ENCODE assay signal across 27 cellular contexts in genomic region chr12:10369557-10370150, GRCh38. TPM values are rescaled to one million over a fixed set of nuclear protein-coding genes. Genes with fewer than 3 reads are reported as not detected.
DNase-seq lines count a peak whose midpoint lies in the region; ATAC-seq and TF ChIP-seq lines count a peak whose summit lies in the region.
"Had no signal": no experiment of that assay in that cellular context is flagged by ENCODE, and none has a peak within 500 bp of the region (broad histone marks: within the 10 kb centered on the region; RNA-seq: fewer than 3 reads in every experiment).

No MANE protein-coding gene starts in this region.

- intact Hi-C loops in psoas muscle (cut with DNase I), result loop anchor here in 1 of 2 donors (10.0 kb wide), 2 partner anchors 145 to 1675 kb away; partner anchors contain the start of gene RIMKLB

- peak overlapping the region; percentile 29 to 89 (median 75) for H3K4me3 Mint-ChIP-seq in CD8-positive, alpha-beta memory T cell
- peak overlapping the region; percentile 75 for H3K4me3 Mint-ChIP-seq in activated CD8-positive, alpha-beta T cell treated with anti-CD3 and anti-CD28 coated beads, Interleukin-2, amount 10 ng/mL, durations not matched to agents 7 days and 5 days
- H3K4me3 Mint-ChIP-seq in immature natural killer cell, result peak overlapping the region; percentile 64 to 77 (median 72)
- H3K4me3 Mint-ChIP-seq: activated CD4-positive, alpha-beta T cell treated with anti-CD3 and anti-CD28 coated beads for 36 hours; memory B cell; naive B cell; stimulated activated naive B cell treated with anti-CD40 and anti-IgM and Interleukin-4, amounts not matched to agents 10 μg/mL and 1 μg/mL and 100 μg/mL, for 72 hours had no signal

- H3K27me3 Mint-ChIP-seq in CD8-positive, alpha-beta memory T cell, result no peaks in the 10 kb centered on the region
- H3K27me3 Mint-ChIP-seq in activated CD8-positive, alpha-beta T cell treated with anti-CD3 and anti-CD28 coated beads, Interleukin-2, amount 10 ng/mL, durations not matched to agents 7 days and 5 days (ENCODE audit: low read depth), result no peaks in the 10 kb centered on the region
- H3K27me3 Mint-ChIP-seq in immature natural killer cell (ENCODE audit: low read depth in 3 of 3), result peaks cover 1 to 19% (median 8%) of the 10 kb centered on the region in 3 donors
- H3K27me3 Mint-ChIP-seq: activated CD4-positive, alpha-beta T cell treated with anti-CD3 and anti-CD28 coated beads for 36 hours; memory B cell; stimulated activated naive B cell treated with anti-CD40 and anti-IgM and Interleukin-4, amounts not matched to agents 10 μg/mL and 1 μg/mL and 100 μg/mL, for 72 hours had no signal

- peaks cover 83% of the 10 kb centered on the region for H3K4me1 ChIP-seq in CD8-positive, alpha-beta memory T cell (ENCODE audit: insufficient read depth, low read length)
- H3K4me1 ChIP-seq in psoas muscle, result peaks cover 9% of the 10 kb centered on the region

- POLR2A ChIA-PET in CD8-positive, alpha-beta memory T cell (lab: Charles Lee), result interaction anchor here (0.6 to 1.3 kb wide), 5 partner anchors 19 to 172 kb away, joined by 3 to 5 read pairs (median 4); no protein-coding TSS in a partner anchor
- POLR2A ChIA-PET in activated CD8-positive, alpha-beta T cell treated with anti-CD3 and anti-CD28 coated beads, Interleukin-2, amount 10 ng/mL, durations not matched to agents 7 days and 5 days (lab: Charles Lee), result interaction anchor here (0.6 to 1.5 kb wide), 7 partner anchors 17 to 188 kb away, joined by 3 to 4 read pairs (median 3); no protein-coding TSS in a partner anchor

- H3K27ac Mint-ChIP-seq in CD8-positive, alpha-beta memory T cell, result peak overlapping the region; percentile 81 to 96 (median 92)
- peak overlapping the region; percentile 96 for H3K27ac Mint-ChIP-seq in activated CD8-positive, alpha-beta T cell treated with anti-CD3 and anti-CD28 coated beads, Interleukin-2, amount 10 ng/mL, durations not matched to agents 7 days and 5 days
- peak overlapping the region; percentile 79 to 97 (median 90) for H3K27ac Mint-ChIP-seq in immature natural killer cell
- H3K27ac Mint-ChIP-seq: activated CD4-positive, alpha-beta T cell treated with anti-CD3 and anti-CD28 coated beads for 36 hours; memory B cell; stimulated activated naive B cell treated with anti-CD40 and anti-IgM and Interleukin-4, amounts not matched to agents 10 μg/mL and 1 μg/mL and 100 μg/mL, for 72 hours had no signal

- TF ChIP-seq CTCF in psoas muscle (IDR thresholded peaks at IDR 0.05) (no peak), GM20000 (IDR thresholded peaks at IDR 0.05; ENCODE audit: extremely low read depth, missing control alignments) (no peak)

- H3K36me3 Mint-ChIP-seq in CD8-positive, alpha-beta memory T cell, result peaks cover 32 to 52% (median 44%) of the 10 kb centered on the region in 3 donors
- peaks cover 72% of the 10 kb centered on the region for H3K36me3 Mint-ChIP-seq in activated CD8-positive, alpha-beta T cell treated with anti-CD3 and anti-CD28 coated beads, Interleukin-2, amount 10 ng/mL, durations not matched to agents 7 days and 5 days (ENCODE audit: low read depth)
- peaks cover 61 to 76% (median 61%) of the 10 kb centered on the region in 3 donors for H3K36me3 Mint-ChIP-seq in immature natural killer cell

- H3K4me3 ChIP-seq in CD8-positive, alpha-beta memory T cell (ENCODE audit: low read length), result no peak overlapping the region
- H3K4me3 ChIP-seq in psoas muscle, result no peak overlapping the region
- H3K4me3 ChIP-seq: BLaER1, transverse colon had no signal

- CTCF ChIA-PET in CD8-positive, alpha-beta memory T cell (lab: Charles Lee), result interaction anchor here (0.8 to 1.8 kb wide), 4 partner anchors 12 to 42 kb away, joined by 3 to 6 read pairs (median 4); no protein-coding TSS in a partner anchor
- CTCF ChIA-PET in activated CD8-positive, alpha-beta T cell treated with anti-CD3 and anti-CD28 coated beads, Interleukin-2, amount 10 ng/mL, durations not matched to agents 7 days and 5 days (lab: Charles Lee), result interaction anchor here (0.7 to 1.3 kb wide), 4 partner anchors 23 to 191 kb away, joined by 3 to 4 read pairs (median 4); no protein-coding TSS in a partner anchor

- 92 to 94% (median 94%) methylated on average over 6 of the region's 6 CpGs for WGBS in psoas muscle, 3 donors

- peak in 3 of 5 donors; percentile 52 to 58 (median 53) for DNase-seq in CD8-positive, alpha-beta memory T cell
- DNase-seq in activated CD8-positive, alpha-beta T cell treated with anti-CD3 and anti-CD28 coated beads, Interleukin-2, amount 10 ng/mL, durations not matched to agents 7 days and 5 days, result no peak
- no peak for DNase-seq in immature natural killer cell
- DNase-seq in psoas muscle, result no peak
- DNase-seq in NCI-H146 (lab: John Stamatoyannopoulos, UW), result no peak
- DNase-seq in stimulated activated CD4-positive, alpha-beta T cell treated with anti-CD3 and anti-CD28 coated beads, Interleukin-4, amount 100 ng/mL, for 24 hours, result no peak
- no peak for DNase-seq in GM20000 (ENCODE audit: low spot score)
- DNase-seq: ACHN; activated CD4-positive, alpha-beta T cell treated with anti-CD3 and anti-CD28 coated beads for 36 hours; activated gamma-delta T cell; amygdala; cortex of kidney; glutamatergic neuron; H9; left cardiac atrium; naive B cell; NCI-H1436; NCI-H2171; NCI-H524; stimulated activated naive B cell treated with anti-CD40 and anti-IgM and Interleukin-4, amounts not matched to agents 10 μg/mL and 1 μg/mL and 100 μg/mL, for 72 hours; transverse colon had no signal

- peak; percentile 15 for ATAC-seq in activated CD8-positive, alpha-beta T cell treated with anti-CD3 and anti-CD28 coated beads, Interleukin-2, amount 10 ng/mL, durations not matched to agents 7 days and 5 days
- ATAC-seq in psoas muscle (no peak), GM19455 (IDR thresholded peaks at IDR 0.05; ENCODE audit: unreplicated experiment) (no peak)
- ATAC-seq: activated CD4-positive, alpha-beta T cell treated with anti-CD3 and anti-CD28 coated beads for 36 hours; left cardiac atrium; Panc1; stimulated activated naive B cell treated with anti-CD40 and anti-IgM and Interleukin-4, amounts not matched to agents 10 μg/mL and 1 μg/mL and 100 μg/mL, for 72 hours had no signal

- H3K27me3 ChIP-seq in CD8-positive, alpha-beta memory T cell (ENCODE audit: insufficient read depth, low read length, poor library complexity, severe bottlenecking), result no peaks in the 10 kb centered on the region
- H3K27me3 ChIP-seq in psoas muscle (ENCODE audit: insufficient read depth in 3 of 3, low read length in 2 of 3), result no peaks in the 10 kb centered on the region
- H3K27me3 ChIP-seq: BLaER1, transverse colon had no signal

- peaks cover 53 to 65% (median 54%) of the 10 kb centered on the region in 3 donors for H3K4me1 Mint-ChIP-seq in CD8-positive, alpha-beta memory T cell
- peaks cover 50% of the 10 kb centered on the region for H3K4me1 Mint-ChIP-seq in activated CD8-positive, alpha-beta T cell treated with anti-CD3 and anti-CD28 coated beads, Interleukin-2, amount 10 ng/mL, durations not matched to agents 7 days and 5 days (ENCODE audit: low read depth)
- peaks cover 0 to 60% of the 10 kb centered on the region in 2 donors for H3K4me1 Mint-ChIP-seq in immature natural killer cell

- no peaks in the 10 kb centered on the region for H3K9me3 ChIP-seq in CD8-positive, alpha-beta memory T cell (ENCODE audit: low read length)
- H3K9me3 ChIP-seq in psoas muscle, result no peaks in the 10 kb centered on the region
- H3K9me3 ChIP-seq: transverse colon had no signal

- H3K9me3 Mint-ChIP-seq in CD8-positive, alpha-beta memory T cell, result peaks cover 0 to 3% (median 0%) of the 10 kb centered on the region in 5 donors
- H3K9me3 Mint-ChIP-seq in activated CD8-positive, alpha-beta T cell treated with anti-CD3 and anti-CD28 coated beads, Interleukin-2, amount 10 ng/mL, durations not matched to agents 7 days and 5 days (ENCODE audit: insufficient read depth), result peaks cover 6% of the 10 kb centered on the region
- no peaks in the 10 kb centered on the region for H3K9me3 Mint-ChIP-seq in immature natural killer cell

- peak overlapping the region; percentile 60 for H3K27ac ChIP-seq in CD8-positive, alpha-beta memory T cell (ENCODE audit: low read depth, low read length)
- H3K27ac ChIP-seq in psoas muscle, result peak overlapping the region; percentile 10
- H3K27ac ChIP-seq: BLaER1, parathyroid adenoma, transverse colon had no signal

- peaks cover 6% of the 10 kb centered on the region for H3K36me3 ChIP-seq in CD8-positive, alpha-beta memory T cell (ENCODE audit: insufficient read depth, low read length)
- no peaks in the 10 kb centered on the region for H3K36me3 ChIP-seq in psoas muscle (ENCODE audit: insufficient read depth in 1 of 2, low read depth in 1 of 2)
- H3K36me3 ChIP-seq: BLaER1, transverse colon had no signal

RNA-seq across cellular contexts. Expression of gene KLRK1, which starts 20.2 kb away (rescaled TPM):
- total RNA-seq in CD8-positive, alpha-beta memory T cell, result 100 to 1,000 TPM; 145 to 161 TPM
- polyA plus RNA-seq in CD8-positive, alpha-beta memory T cell, result 562 TPM
- total RNA-seq in activated CD8-positive, alpha-beta T cell treated with anti-CD3 and anti-CD28 coated beads, Interleukin-2, amount 10 ng/mL, durations not matched to agents 7 days and 5 days, result 100 to 1,000 TPM; 117 to 123 TPM
- 100 to 1,000 TPM; 623 to 949 (median 731) TPM for polyA plus RNA-seq in immature natural killer cell
- total RNA-seq in psoas muscle, result under 1 TPM in 3 of 4 donors, not detected in 1; 0.28 to 0.47 (median 0.34) TPM
- under 1 TPM; 0.09 to 0.55 (median 0.25) TPM for polyA plus RNA-seq in psoas muscle
- total RNA-seq: activated CD4-positive, alpha-beta T cell treated with anti-CD3 and anti-CD28 coated beads for 36 hours; H9 had no signal

RNA-seq across cellular contexts. Expression of gene KLRC4, which starts 39.9 kb away (rescaled TPM):
- 10 to 100 TPM; 10.7 to 16.2 TPM for total RNA-seq in CD8-positive, alpha-beta memory T cell
- 3.4 TPM for polyA plus RNA-seq in CD8-positive, alpha-beta memory T cell
- total RNA-seq in activated CD8-positive, alpha-beta T cell treated with anti-CD3 and anti-CD28 coated beads, Interleukin-2, amount 10 ng/mL, durations not matched to agents 7 days and 5 days, result 1 to 10 TPM; 3.6 to 4.9 TPM
- polyA plus RNA-seq in immature natural killer cell (10 to 100 TPM; 14.3 to 28.5 (median 15.0) TPM), psoas muscle (under 1 TPM in 1 of 3 donors, not detected in 2; 0.23 TPM)
- not detected for total RNA-seq in psoas muscle
- total RNA-seq: activated CD4-positive, alpha-beta T cell treated with anti-CD3 and anti-CD28 coated beads for 36 hours; H9; skeletal muscle tissue had no signal

RNA-seq across cellular contexts. Expression of gene KLRC3, which starts 50.7 kb away (rescaled TPM):
- total RNA-seq in CD8-positive, alpha-beta memory T cell, result 1 to 10 TPM; 3.0 to 3.2 TPM
- 7.1 TPM for polyA plus RNA-seq in CD8-positive, alpha-beta memory T cell
- 1 to 10 TPM; 1.3 to 2.1 TPM for total RNA-seq in activated CD8-positive, alpha-beta T cell treated with anti-CD3 and anti-CD28 coated beads, Interleukin-2, amount 10 ng/mL, durations not matched to agents 7 days and 5 days
- polyA plus RNA-seq in immature natural killer cell (10 to 100 TPM; 27.6 to 59.0 (median 28.4) TPM), psoas muscle (not detected)
- not detected for total RNA-seq in psoas muscle
- total RNA-seq: activated CD4-positive, alpha-beta T cell treated with anti-CD3 and anti-CD28 coated beads for 36 hours; H9; left cardiac atrium; skeletal muscle tissue; transverse colon had no signal

Comparison
In these comparisons a context has a peak if more than half of its experiments do, and no peak if none do; other contexts are left out.
1. DNase-seq: peak in CD8-positive, alpha-beta memory T cell (3 of 5); none in activated CD8-positive, alpha-beta T cell treated with anti-CD3 and anti-CD28 coated beads, Interleukin-2, amount 10 ng/mL, durations not matched to agents 7 days and 5 days (single experiment), immature natural killer cell (0 of 3), psoas muscle (0 of 2), NCI-H146 (single experiment), stimulated activated CD4-positive, alpha-beta T cell treated with anti-CD3 and anti-CD28 coated beads, Interleukin-4, amount 100 ng/mL, for 24 hours (single experiment) and GM20000 (single experiment).
2. RNA of gene KLRK1, which starts 20.2 kb away (total RNA-seq): 145 to 161 TPM in CD8-positive, alpha-beta memory T cell and 117 to 123 TPM in activated CD8-positive, alpha-beta T cell treated with anti-CD3 and anti-CD28 coated beads, Interleukin-2, amount 10 ng/mL, durations not matched to agents 7 days and 5 days; 0.28 to 0.47 TPM in psoas muscle; every median in the first group is over 10 times any median in the second.
3. Peak in every context shown above with its lines, with median percentiles within 50 percentile points of each other: H3K27ac Mint-ChIP-seq and H3K4me3 Mint-ChIP-seq.